1 cellular context compared by ENCODE assay signal in the genomic region with DNA sequence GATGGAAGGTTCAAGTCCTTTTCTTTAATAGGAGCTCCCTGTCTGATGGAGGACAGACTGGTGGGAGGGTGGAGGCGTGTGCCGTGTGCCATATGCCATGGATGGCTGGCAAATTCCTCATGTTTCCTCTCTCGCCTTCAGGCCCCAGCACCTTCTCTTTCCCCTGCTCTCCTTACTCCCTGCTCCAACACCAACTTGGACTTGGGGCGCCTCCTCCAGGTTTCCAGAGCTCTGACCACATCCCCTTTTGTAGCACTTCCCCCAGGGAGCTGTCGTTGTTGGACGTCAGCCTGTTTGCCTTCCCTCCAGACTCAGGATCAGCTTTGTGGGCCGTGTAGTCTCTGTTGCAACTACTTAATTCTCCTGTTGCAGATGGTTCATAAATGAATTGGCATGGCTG.
TF ChIP-seq lines count a peak whose summit lies in the region.

No MANE protein-coding gene starts in this region.

TF ChIP-seq in HCT116, 20 proteins besides CTCF, POLR2A, EP300 and RAD21:
- TF ChIP-seq CEBPB (IDR thresholded peaks at IDR 0.05; ENCODE audit: low read depth) (no peak), TCF7L2 (IDR thresholded peaks at IDR 0.05; ENCODE audit: borderline replicate concordance, extremely low read depth, insufficient read depth, insufficient read length) (no peak), FOSL1 (IDR thresholded peaks at IDR 0.05; ENCODE audit: low read depth) (no peak), EZH2 (IDR thresholded peaks at IDR 0.05) (no peak), CBX3 (IDR thresholded peaks at IDR 0.05; ENCODE audit: low read depth) (no peak), POLR2AphosphoS5 (IDR thresholded peaks at IDR 0.05; ENCODE audit: low read depth, low read length) (no peak), ZFX (IDR thresholded peaks at IDR 0.05) (no peak), SIN3A (IDR thresholded peaks at IDR 0.05; ENCODE audit: low read depth) (no peak), ELF1 (IDR thresholded peaks at IDR 0.05; ENCODE audit: borderline replicate concordance, low read depth) (no peak), EGR1 (IDR thresholded peaks at IDR 0.05; ENCODE audit: low read depth) (no peak), ZNF274 (IDR thresholded peaks at IDR 0.05; ENCODE audit: low read depth, low read length) (no peak), EZH2phosphoT487 (IDR thresholded peaks at IDR 0.05; ENCODE audit: borderline replicate concordance) (no peak)
- TF ChIP-seq, protein P1, sequence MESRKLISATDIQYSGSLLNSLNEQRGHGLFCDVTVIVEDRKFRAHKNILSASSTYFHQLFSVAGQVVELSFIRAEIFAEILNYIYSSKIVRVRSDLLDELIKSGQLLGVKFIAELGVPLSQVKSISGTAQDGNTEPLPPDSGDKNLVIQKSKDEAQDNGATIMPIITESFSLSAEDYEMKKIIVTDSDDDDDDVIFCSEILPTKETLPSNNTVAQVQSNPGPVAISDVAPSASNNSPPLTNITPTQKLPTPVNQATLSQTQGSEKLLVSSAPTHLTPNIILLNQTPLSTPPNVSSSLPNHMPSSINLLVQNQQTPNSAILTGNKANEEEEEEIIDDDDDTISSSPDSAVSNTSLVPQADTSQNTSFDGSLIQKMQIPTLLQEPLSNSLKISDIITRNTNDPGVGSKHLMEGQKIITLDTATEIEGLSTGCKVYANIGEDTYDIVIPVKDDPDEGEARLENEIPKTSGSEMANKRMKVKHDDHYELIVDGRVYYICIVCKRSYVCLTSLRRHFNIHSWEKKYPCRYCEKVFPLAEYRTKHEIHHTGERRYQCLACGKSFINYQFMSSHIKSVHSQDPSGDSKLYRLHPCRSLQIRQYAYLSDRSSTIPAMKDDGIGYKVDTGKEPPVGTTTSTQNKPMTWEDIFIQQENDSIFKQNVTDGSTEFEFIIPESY (IDR thresholded peaks at IDR 0.05; ENCODE audit: extremely low read depth, insufficient replicate concordance, low read length): no peak
- TF ChIP-seq, protein P2, sequence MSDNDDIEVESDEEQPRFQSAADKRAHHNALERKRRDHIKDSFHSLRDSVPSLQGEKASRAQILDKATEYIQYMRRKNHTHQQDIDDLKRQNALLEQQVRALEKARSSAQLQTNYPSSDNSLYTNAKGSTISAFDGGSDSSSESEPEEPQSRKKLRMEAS (IDR thresholded peaks at IDR 0.05): no peak
